Comparison of ENCODE assay signal across 8 cellular contexts in the genomic region with DNA sequence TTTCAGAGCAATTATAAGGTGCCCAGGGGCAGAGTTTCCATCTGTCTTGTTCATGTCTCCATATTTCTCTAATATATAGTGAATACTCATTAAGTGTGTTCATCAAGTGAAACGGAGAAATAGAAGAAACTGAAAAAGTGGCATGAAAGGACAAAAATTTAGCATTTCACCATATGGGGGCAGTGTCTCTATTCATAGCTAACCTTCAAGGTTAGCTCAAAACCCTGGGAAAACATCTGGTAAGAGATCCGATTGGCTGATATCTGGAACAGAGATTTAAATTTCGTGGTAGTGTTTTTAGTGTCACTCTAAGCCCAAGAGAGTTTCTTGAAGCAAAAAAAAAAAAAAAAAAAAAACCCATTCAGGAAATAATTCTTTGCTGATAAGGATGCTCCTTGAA.
DNase-seq lines count a peak whose midpoint lies in the region; ATAC-seq and TF ChIP-seq lines count a peak whose summit lies in the region.

No MANE protein-coding gene starts in this region.

- H4K20me1 ChIP-seq in OCI-LY1 (ENCODE audit: insufficient read depth, low read length): no peaks in the 10 kb centered on the region

- POLR2A ChIA-PET in WTC11 (lab: Charles Lee): no interaction called here

- peaks cover 4% of the 10 kb centered on the region for H3K36me3 Mint-ChIP-seq in WTC11

- no peaks in the 10 kb centered on the region for H3K9me3 ChIP-seq in OCI-LY1 (ENCODE audit: low read length)
- no peaks in the 10 kb centered on the region for H3K9me3 ChIP-seq in Peyer's patch

- DNase-seq in GM03348 (ENCODE audit: low spot score) (peak; percentile 27), choroid plexus epithelial cell (ENCODE audit: low read depth) (peak; percentile 75), Ammon's horn (ENCODE audit: low spot score) (no peak), Peyer's patch (no peak), lower leg skin (ENCODE audit: low spot score in 2 of 2) (no peak), WTC11 (ENCODE audit: low spot score) (no peak)

- H3K27me3 Mint-ChIP-seq in WTC11 (ENCODE audit: low read depth): no peaks in the 10 kb centered on the region

- no peak overlapping the region for H3K4me3 ChIP-seq in OCI-LY1 (ENCODE audit: low read depth, low read length, poor library complexity, severe bottlenecking)
- H3K4me3 ChIP-seq in choroid plexus epithelial cell (ENCODE audit: low read depth, low read length): no peak overlapping the region
- no peak overlapping the region for H3K4me3 ChIP-seq in Peyer's patch
- H3K4me3 ChIP-seq in lower leg skin (ENCODE audit: low read depth, poor library complexity, severe bottlenecking): no peak overlapping the region

- H3K4me1 Mint-ChIP-seq in WTC11: peaks cover 2% of the 10 kb centered on the region

- WGBS in lower leg skin, 2 donors: 37 to 41% methylated on average over 3 of the region's 3 CpGs

- no peaks in the 10 kb centered on the region for H3F3A ChIP-seq in OCI-LY1 (ENCODE audit: insufficient read depth, low read length)

- no peak overlapping the region for H3K4me3 Mint-ChIP-seq in WTC11

- intact Hi-C loops in lower leg skin (cut with DNase I; ENCODE audit: low total_unique reads): no loop called here

- H3K27ac Mint-ChIP-seq in WTC11: no peak overlapping the region

- H2AFZ ChIP-seq in OCI-LY1 (ENCODE audit: low read length): no peak overlapping the region

- H3K27me3 ChIP-seq in OCI-LY1 (ENCODE audit: insufficient read depth, low read length): no peaks in the 10 kb centered on the region; the same call in 1 of the 2 replicates
- no peaks in the 10 kb centered on the region for H3K27me3 ChIP-seq in Peyer's patch

- TF ChIP-seq CTCF in 22Rv1 (IDR thresholded peaks at IDR 0.05): peak; percentile 56
- TF ChIP-seq CTCF in OCI-LY1 (IDR thresholded peaks at IDR 0.05; ENCODE audit: low read length): peak; percentile 52
- TF ChIP-seq CTCF in choroid plexus epithelial cell (conservative IDR thresholded peaks at IDR 0.05; ENCODE audit: low read depth, low read length): peak; percentile 58
- peak in 3 of 6 experiments; percentile 4 to 22 (median 10) for TF ChIP-seq CTCF in Peyer's patch (IDR thresholded peaks at IDR 0.05)
- TF ChIP-seq CTCF in lower leg skin (IDR thresholded peaks at IDR 0.05): no peak
- no peak for TF ChIP-seq CTCF in WTC11 (IDR thresholded peaks at IDR 0.05)

- CTCF ChIA-PET in WTC11 (lab: Charles Lee): interaction anchor here (0.6 to 1.8 kb wide), 26 partner anchors 8 to 326 kb away, joined by 3 to 25 read pairs (median 4); no protein-coding TSS in a partner anchor

- TF ChIP-seq POLR2A in Peyer's patch (IDR thresholded peaks at IDR 0.05): no peak
- TF ChIP-seq POLR2A in lower leg skin (IDR thresholded peaks at IDR 0.05): no peak

- H3K4me1 ChIP-seq in OCI-LY1 (ENCODE audit: insufficient read depth, low read length, severe bottlenecking) (peaks cover 6% of the 10 kb centered on the region), Peyer's patch (no peaks in the 10 kb centered on the region)

- H3K9me2 ChIP-seq in OCI-LY1 (ENCODE audit: low read depth, low read length): no peaks in the 10 kb centered on the region

- H3K4me2 ChIP-seq in OCI-LY1 (ENCODE audit: low read length): no peak overlapping the region

- H3K79me2 ChIP-seq in OCI-LY1 (ENCODE audit: insufficient read depth, low read length): no peaks in the 10 kb centered on the region

- H3K36me3 ChIP-seq in OCI-LY1 (ENCODE audit: insufficient read depth, low read length) (no peaks in the 10 kb centered on the region), Peyer's patch (no peaks in the 10 kb centered on the region)

- H3K9me3 Mint-ChIP-seq in WTC11: peaks cover 40% of the 10 kb centered on the region

- no peak overlapping the region for H3K9ac ChIP-seq in OCI-LY1 (ENCODE audit: low read length)

- H3K27ac ChIP-seq in 22Rv1 (no peak overlapping the region), OCI-LY1 (ENCODE audit: low read depth, low read length, poor library complexity, severe bottlenecking) (no peak overlapping the region), Peyer's patch (no peak overlapping the region)

- no peak for ATAC-seq in WTC11

TF ChIP-seq in WTC11, 78 proteins besides CTCF, POLR2A, EP300 and RAD21:
- no peak for TF ChIP-seq EMX1 (CRISPR knock-in tag; IDR thresholded peaks at IDR 0.05)
- TF ChIP-seq GRHL2 (CRISPR knock-in tag; IDR thresholded peaks at IDR 0.05; ENCODE audit: insufficient replicate concordance, severe bottlenecking): no peak
- TF ChIP-seq, protein P1, sequence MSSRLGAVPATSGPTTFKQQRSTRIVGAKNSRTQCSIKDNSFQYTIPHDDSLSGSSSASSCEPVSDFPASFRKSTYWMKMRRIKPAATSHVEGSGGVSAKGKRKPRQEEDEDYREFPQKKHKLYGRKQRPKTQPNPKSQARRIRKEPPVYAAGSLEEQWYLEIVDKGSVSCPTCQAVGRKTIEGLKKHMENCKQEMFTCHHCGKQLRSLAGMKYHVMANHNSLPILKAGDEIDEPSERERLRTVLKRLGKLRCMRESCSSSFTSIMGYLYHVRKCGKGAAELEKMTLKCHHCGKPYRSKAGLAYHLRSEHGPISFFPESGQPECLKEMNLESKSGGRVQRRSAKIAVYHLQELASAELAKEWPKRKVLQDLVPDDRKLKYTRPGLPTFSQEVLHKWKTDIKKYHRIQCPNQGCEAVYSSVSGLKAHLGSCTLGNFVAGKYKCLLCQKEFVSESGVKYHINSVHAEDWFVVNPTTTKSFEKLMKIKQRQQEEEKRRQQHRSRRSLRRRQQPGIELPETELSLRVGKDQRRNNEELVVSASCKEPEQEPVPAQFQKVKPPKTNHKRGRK (CRISPR knock-in tag; IDR thresholded peaks at IDR 0.05; ENCODE audit: borderline replicate concordance): no peak
TF ChIP-seq in WTC11: peak in this region for 0.

Comparison
In these comparisons a context has a peak if more than half of its experiments do, and no peak if none do; other contexts are left out.
1. CTCF ChIP-seq: peak in 22Rv1 (single experiment), OCI-LY1 (single experiment) and choroid plexus epithelial cell (single experiment); none in lower leg skin (0 of 3) and WTC11 (single experiment).
2. DNase-seq: peak in GM03348 (single experiment) and choroid plexus epithelial cell (single experiment); none in Ammon's horn (single experiment), Peyer's patch (0 of 3), lower leg skin (0 of 2) and WTC11 (single experiment).